18 cellular contexts compared by ENCODE assay signal in the genomic region with DNA sequence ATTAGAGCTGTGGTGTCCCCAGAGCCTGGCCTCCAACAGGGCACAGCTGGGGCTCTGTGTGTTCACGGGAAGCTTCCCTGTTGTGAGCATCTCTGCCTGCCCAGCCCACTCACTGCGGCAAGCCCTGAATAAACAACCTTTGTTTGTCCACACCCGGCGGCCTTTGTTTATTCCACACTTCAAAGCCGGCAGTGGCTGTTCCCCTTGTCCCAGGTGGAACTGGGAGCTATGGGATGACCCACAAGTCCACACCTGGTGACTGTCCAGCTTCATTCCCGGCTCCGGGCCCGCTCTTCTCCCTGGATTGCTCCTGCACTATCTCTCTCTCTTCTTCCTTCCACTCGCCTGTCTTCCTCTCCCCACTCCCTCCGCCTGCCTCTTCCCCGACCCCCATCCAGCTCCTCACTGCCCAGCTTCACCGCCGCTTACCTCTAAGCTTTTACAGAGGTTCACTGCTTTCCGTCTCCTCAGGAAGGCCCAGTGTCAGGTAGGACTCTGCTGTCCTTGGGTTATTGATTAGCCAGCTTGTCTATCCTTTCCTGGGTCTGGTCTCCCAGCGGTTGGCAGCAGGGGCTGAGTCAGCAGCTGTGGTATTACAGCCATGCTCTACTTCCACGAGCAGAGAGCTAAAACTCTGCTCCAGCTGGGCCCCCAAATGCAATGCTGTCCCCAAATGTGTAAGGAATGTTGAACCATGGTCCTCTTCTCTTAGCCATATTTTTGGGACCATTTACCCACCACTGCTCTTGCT. TPM values are rescaled to one million over a fixed set of nuclear protein-coding genes. Genes with fewer than 3 reads are reported as not detected.
DNase-seq lines count a peak whose midpoint lies in the region; ATAC-seq and TF ChIP-seq lines count a peak whose summit lies in the region.
"Had no signal": no experiment of that assay in that cellular context is flagged by ENCODE, and none has a peak within 500 bp of the region (broad histone marks: within the 10 kb centered on the region; RNA-seq: fewer than 3 reads in every experiment).

No MANE protein-coding gene starts in this region.

- no peaks in the 10 kb centered on the region for H3K27me3 ChIP-seq in transverse colon
- H3K27me3 ChIP-seq in breast epithelium: no peaks in the 10 kb centered on the region
- H3K27me3 ChIP-seq: tibial nerve had no signal

- intact Hi-C loops in transverse colon (cut with DNase I; ENCODE audit: low total_unique reads): no loop called here
- intact Hi-C loops in breast epithelium (cut with DNase I; ENCODE audit: low total_unique reads): no loop called here

- 50 to 71% methylated on average over 7 to 16 of the region's 16 CpGs for WGBS in transverse colon (ENCODE audit: low coverage in 1 of 2), 2 donors

- H3K4me3 ChIP-seq in transverse colon (peak overlapping the region in 1 of 4 donors; percentile 18), breast epithelium (no peak overlapping the region)
- H3K4me3 ChIP-seq: GM12878, heart left ventricle, skin epidermis had no signal

- H3K36me3 ChIP-seq in transverse colon: no peaks in the 10 kb centered on the region
- H3K36me3 ChIP-seq in breast epithelium: no peaks in the 10 kb centered on the region
- H3K36me3 ChIP-seq: heart left ventricle, tibial nerve had no signal

- no peak for TF ChIP-seq EP300 in transverse colon (IDR thresholded peaks at IDR 0.05; ENCODE audit: low read depth)

- in situ Hi-C loops in transverse colon (cut with MboI; ENCODE audit: low pct_ligation_motif_present in 1 of 4, low pct_unique_long_range_greater_than_20kb in 1 of 4, low sequenced_read_pairs in 3 of 4): no loop called here

- H3K4me1 ChIP-seq in transverse colon (peaks cover 0 to 11% (median 3%) of the 10 kb centered on the region in 4 donors), breast epithelium (no peaks in the 10 kb centered on the region)
- H3K4me1 ChIP-seq: heart left ventricle, tibial nerve had no signal

- no peak for ATAC-seq in HG02571 (IDR thresholded peaks at IDR 0.05; ENCODE audit: unreplicated experiment)
- no peak for ATAC-seq in GM19467 (IDR thresholded peaks at IDR 0.05; ENCODE audit: unreplicated experiment)
- ATAC-seq: GM12878, HCT116 had no signal

- peak overlapping the region in 3 of 4 donors; percentile 15 to 33 (median 32) for H3K27ac ChIP-seq in transverse colon
- H3K27ac ChIP-seq in breast epithelium: no peak overlapping the region
- H3K27ac ChIP-seq: heart left ventricle, skin epidermis, tibial nerve, VCaP had no signal

- H3K9me3 ChIP-seq in transverse colon (no peaks in the 10 kb centered on the region), breast epithelium (no peaks in the 10 kb centered on the region)
- H3K9me3 ChIP-seq: heart left ventricle, tibial nerve had no signal

- DNase-seq in NCI-H748 (lab: John Stamatoyannopoulos, UW; ENCODE audit: unreplicated experiment) (peak; percentile 71), NCI-H748 treated with DMSO at 0.1 percent for 48 hours (lab: John Stamatoyannopoulos, UW) (no peak), SHP77 treated with DMSO at 0.1 percent for 48 hours (lab: John Stamatoyannopoulos, UW) (peak; percentile 4), left kidney (ENCODE audit: low read depth, low spot score) (peak; percentile 58), transverse colon (peak; percentile 44), breast epithelium (ENCODE audit: low spot score in 2 of 2) (no peak)
- DNase-seq: activated T-cell treated with anti-CD3 and anti-CD28 coated beads, Interleukin-2, amount 50 U/mL, for 24 hours; DMS 273 treated with DMSO at 0.1 percent for 48 hours; KBM-7; NCI-H2227 treated with DMSO at 0.1 percent for 48 hours had no signal

- TF ChIP-seq POLR2A in transverse colon (IDR thresholded peaks at IDR 0.05) (no peak), breast epithelium (IDR thresholded peaks at IDR 0.05) (no peak)

- TF ChIP-seq CTCF in transverse colon (IDR thresholded peaks at IDR 0.05): no peak
- no peak for TF ChIP-seq CTCF in breast epithelium (IDR thresholded peaks at IDR 0.05)

RNA-seq across cellular contexts. Expression of a gene that starts 17.8 kb away (rescaled TPM):
- 1 to 10 TPM in 2 of 4 donors, not detected in 2; 2.4 to 2.6 TPM for total RNA-seq in transverse colon
- 1 to 10 TPM in 1 of 3 donors, under 1 TPM in 1, not detected in 1; 0.32 to 1.0 TPM for total RNA-seq in breast epithelium
- total RNA-seq: GM12878 had no signal

Comparison
In these comparisons a context has a peak if more than half of its experiments do, and no peak if none do; other contexts are left out.
1. DNase-seq: peak in NCI-H748 (single experiment), SHP77 treated with DMSO at 0.1 percent for 48 hours (single experiment), left kidney (single experiment) and transverse colon (single experiment); none in NCI-H748 treated with DMSO at 0.1 percent for 48 hours (single experiment) and breast epithelium (0 of 2).
2. H3K27ac ChIP-seq: peak in transverse colon (3 of 4); none in breast epithelium (0 of 2).